9 cellular contexts compared by ENCODE assay signal in the genomic region with DNA sequence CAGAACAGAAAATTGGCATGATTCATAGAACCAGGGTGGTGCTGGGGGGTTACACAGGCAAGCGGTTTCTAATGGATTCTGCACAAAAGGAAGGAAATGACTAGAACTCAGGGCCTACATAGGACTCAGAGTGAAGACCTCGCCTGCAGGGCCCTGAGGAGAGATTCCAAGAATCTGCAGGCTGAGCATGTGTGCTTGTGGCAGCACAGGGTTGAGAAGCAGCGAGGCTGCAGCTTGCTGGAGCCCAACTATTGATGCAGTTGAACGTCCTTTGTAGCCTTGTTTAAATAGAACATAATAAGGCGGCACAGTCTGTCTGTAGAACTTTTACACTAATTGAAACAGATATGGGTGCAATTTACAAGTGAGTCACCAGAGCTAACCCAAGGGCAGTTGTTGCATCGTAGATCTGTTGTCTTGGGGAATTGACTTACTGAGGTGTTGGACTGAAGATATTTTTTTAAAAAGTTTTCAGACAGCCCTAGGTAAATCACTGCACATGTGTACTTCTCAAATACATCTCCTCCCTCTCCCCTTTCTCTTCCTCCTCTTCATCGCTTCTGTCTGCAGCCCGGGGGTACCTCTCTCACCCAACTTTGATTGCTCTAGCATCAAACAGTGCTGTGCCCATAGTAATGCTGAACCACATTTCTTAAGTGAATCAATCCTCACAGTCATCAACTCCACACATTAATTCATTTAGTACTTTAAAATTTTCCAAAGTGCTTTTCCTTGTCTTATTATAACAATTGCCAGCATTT. TPM values are rescaled to one million over a fixed set of nuclear protein-coding genes. Genes with fewer than 3 reads are reported as not detected.
DNase-seq lines count a peak whose midpoint lies in the region; ATAC-seq and TF ChIP-seq lines count a peak whose summit lies in the region.
"Had no signal": no experiment of that assay in that cellular context is flagged by ENCODE, and none has a peak within 500 bp of the region (broad histone marks: within the 10 kb centered on the region; RNA-seq: fewer than 3 reads in every experiment).

No MANE protein-coding gene starts in this region.

- no peaks in the 10 kb centered on the region for H3K27me3 Mint-ChIP-seq in activated naive CD8-positive, alpha-beta T cell

- DNase-seq in AG09319 (ENCODE audit: extremely low read depth, low read depth) (peak; percentile 41), HS-5 (ENCODE audit: low read depth) (peak; percentile 22), left lung (no peak), NCI-H1048 (lab: John Stamatoyannopoulos, UW) (no peak), NCI-H1092 (lab: John Stamatoyannopoulos, UW) (no peak)
- DNase-seq: dorsolateral prefrontal cortex had no signal

- H3K36me3 Mint-ChIP-seq in activated naive CD8-positive, alpha-beta T cell: peaks cover 3% of the 10 kb centered on the region

- H3K4me1 ChIP-seq in left lung: peaks cover 0 to 18% of the 10 kb centered on the region in 2 donors

- intact Hi-C loops in left lung (cut with DNase I): no loop called here

- ATAC-seq in left lung: peak; percentile 35
- no peak for ATAC-seq in HG03460 (IDR thresholded peaks at IDR 0.05; ENCODE audit: unreplicated experiment)
- ATAC-seq in GM18498 (IDR thresholded peaks at IDR 0.05; ENCODE audit: unreplicated experiment): no peak

- no peaks in the 10 kb centered on the region for H3K9me3 ChIP-seq in left lung

- H3K36me3 ChIP-seq in left lung: no peaks in the 10 kb centered on the region

- peaks cover 82% of the 10 kb centered on the region for H3K4me1 Mint-ChIP-seq in activated naive CD8-positive, alpha-beta T cell (ENCODE audit: low read depth)

- H3K27me3 ChIP-seq in left lung: no peaks in the 10 kb centered on the region
- H3K27me3 ChIP-seq: dorsolateral prefrontal cortex had no signal

- no peak for TF ChIP-seq CTCF in AG09319 (IDR thresholded peaks at IDR 0.05; ENCODE audit: low read depth, low read length)
- no peak for TF ChIP-seq CTCF in left lung (IDR thresholded peaks at IDR 0.05)

- H3K27ac ChIP-seq in left lung: peak overlapping the region in 1 of 2 donors; percentile 5

- no peak overlapping the region for H3K4me3 ChIP-seq in left lung
- H3K4me3 ChIP-seq: dorsolateral prefrontal cortex had no signal

- peak overlapping the region; percentile 96 for H3K27ac Mint-ChIP-seq in activated naive CD8-positive, alpha-beta T cell

- peak overlapping the region; percentile 33 for H3K4me3 Mint-ChIP-seq in activated naive CD8-positive, alpha-beta T cell

- peaks cover 4% of the 10 kb centered on the region for H3K9me3 Mint-ChIP-seq in activated naive CD8-positive, alpha-beta T cell (ENCODE audit: low read depth)

RNA-seq across cellular contexts. Expression of a gene that starts 58.3 kb away (rescaled TPM):
- total RNA-seq in left lung: 10 to 100 TPM in 1 of 2 donors, 1 to 10 TPM in 1; 1.9 to 10.1 TPM

Comparison
In these comparisons a context has a peak if more than half of its experiments do, and no peak if none do; other contexts are left out.
1. DNase-seq: peak in AG09319 (single experiment) and HS-5 (single experiment); none in left lung (0 of 2), NCI-H1048 (single experiment) and NCI-H1092 (single experiment).